Comparison of ENCODE assay signal across 17 cellular contexts in the genomic region with DNA sequence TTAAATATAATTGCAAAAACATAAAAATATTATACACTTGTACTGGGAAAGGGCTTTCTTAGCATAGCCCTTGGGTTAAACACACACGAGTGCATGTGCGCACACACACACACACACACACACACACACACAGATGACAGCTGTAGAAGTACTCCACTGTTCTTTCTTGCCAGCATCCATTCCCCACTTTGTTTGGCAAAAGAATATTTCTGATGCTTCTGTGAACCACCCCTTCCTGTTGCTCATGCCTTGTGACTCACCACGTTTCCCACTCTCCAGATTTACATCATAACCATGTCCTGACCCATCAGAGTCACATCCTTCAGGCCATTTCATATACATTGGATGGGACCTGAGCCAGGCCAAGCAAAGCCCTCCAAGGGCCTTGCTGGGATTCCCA.
A peak's percentile ranks its signal among the peaks of the same experiment; 100 is the strongest.
DNase-seq lines count a peak whose midpoint lies in the region; ATAC-seq and TF ChIP-seq lines count a peak whose summit lies in the region.
"Had no signal": no experiment of that assay in that cellular context is flagged by ENCODE, and none has a peak within 500 bp of the region (broad histone marks: within the 10 kb centered on the region; RNA-seq: fewer than 3 reads in every experiment).

No MANE protein-coding gene starts in this region.

- no peak overlapping the region for H3K4me2 ChIP-seq in osteoblast (ENCODE audit: insufficient read depth, low read length)

- H3K79me2 ChIP-seq in osteoblast (ENCODE audit: insufficient read depth, low read length) = no peaks in the 10 kb centered on the region

- intact Hi-C loops in sciatic nerve (cut with DNase I) = no loop called here

- peaks cover 2% of the 10 kb centered on the region for H3K9me3 ChIP-seq in osteoblast (ENCODE audit: low read depth, low read length)
- H3K9me3 ChIP-seq: ascending aorta had no signal

- no peak overlapping the region for H3K27ac ChIP-seq in osteoblast (ENCODE audit: low read depth, low read length)
- H3K27ac ChIP-seq: ascending aorta had no signal

- no peak overlapping the region for H3K4me3 ChIP-seq in osteoblast (ENCODE audit: insufficient read depth, low read length)
- H3K4me3 ChIP-seq: ascending aorta had no signal

- TF ChIP-seq CTCF in osteoblast (IDR thresholded peaks at IDR 0.05; ENCODE audit: extremely low read depth, low read depth, low read length) (no peak), GM13976 (IDR thresholded peaks at IDR 0.05; ENCODE audit: borderline replicate concordance, control extremely low read depth, extremely low read depth, insufficient read depth, missing control alignments) (no peak)

- H3K36me3 ChIP-seq in osteoblast (ENCODE audit: insufficient read depth, low read length) = no peaks in the 10 kb centered on the region
- H3K36me3 ChIP-seq: ascending aorta had no signal

- no peaks in the 10 kb centered on the region for H3K4me1 ChIP-seq in osteoblast (ENCODE audit: insufficient read depth, low read length)
- H3K4me1 ChIP-seq: ascending aorta had no signal

- H4K20me1 ChIP-seq in osteoblast (ENCODE audit: insufficient read depth, low read length) = no peaks in the 10 kb centered on the region

- DNase-seq in DMS53 treated with DMSO at 0.1 percent for 48 hours (lab: John Stamatoyannopoulos, UW; ENCODE audit: unreplicated experiment) (peak; percentile 10), NCI-H446 treated with DMSO at 0.1 percent for 48 hours (lab: John Stamatoyannopoulos, UW) (peak; percentile 16), dermis microvascular lymphatic vessel endothelial cell (ENCODE audit: low read depth in 2 of 2) (peak; percentile 16 to 69), osteoblast (ENCODE audit: insufficient read length, low spot score, missing footprints) (peak; percentile 26), superior temporal gyrus (ENCODE audit: extremely low spot score) (no peak), DMS114 treated with DMSO at 0.1 percent for 48 hours (lab: John Stamatoyannopoulos, UW; ENCODE audit: unreplicated experiment) (no peak), GM13976 (ENCODE audit: low spot score) (no peak), sciatic nerve (ENCODE audit: low spot score) (no peak)
- DNase-seq: COR-L47, erythroblast, GOT3, KG1, left cardiac atrium, NCI-H2171 treated with DMSO at 0.1 percent for 48 hours, nephron progenitor cell, RPMI8226 had no signal

- no peak overlapping the region for H2AFZ ChIP-seq in osteoblast (ENCODE audit: low read length)

- in situ Hi-C loops in GM13976 (cut with MboI; ENCODE audit: low sequenced_read_pairs, unreplicated experiment) = no loop called here

- no peak for ATAC-seq in sciatic nerve
- ATAC-seq: left cardiac atrium had no signal

- no peaks in the 10 kb centered on the region for H3K27me3 ChIP-seq in osteoblast (ENCODE audit: insufficient read depth, low read length)
- H3K27me3 ChIP-seq: ascending aorta had no signal

Comparison
In these comparisons a context has a peak if more than half of its experiments do, and no peak if none do; other contexts are left out.
1. DNase-seq: peak in DMS53 treated with DMSO at 0.1 percent for 48 hours (single experiment), NCI-H446 treated with DMSO at 0.1 percent for 48 hours (single experiment), dermis microvascular lymphatic vessel endothelial cell (2 of 2) and osteoblast (single experiment); none in superior temporal gyrus (single experiment), DMS114 treated with DMSO at 0.1 percent for 48 hours (single experiment), GM13976 (single experiment) and sciatic nerve (single experiment).